Comparison of ENCODE assay signal across 25 cellular contexts in genomic region chr10:20933705-20934104, GRCh38.
"Had no signal": no experiment of that assay in that cellular context is flagged by ENCODE, and none has a peak within 500 bp of the region (broad histone marks: within the 10 kb centered on the region; RNA-seq: fewer than 3 reads in every experiment).

No MANE protein-coding gene starts in this region.

- H3K4me1 ChIP-seq: stomach, suprapubic skin, testis, thyroid gland, tibial artery, tibial nerve, transverse colon, upper lobe of left lung, upper lobe of right lung, uterus had no signal

- H3K4me3 ChIP-seq: stomach, suprapubic skin, testis, thoracic aorta, thyroid gland, tibial artery, tibial nerve, transverse colon, upper lobe of left lung, upper lobe of right lung, uterus, vagina had no signal

- H3K9me3 ChIP-seq: suprapubic skin, testis, thoracic aorta, thyroid gland, tibial artery, tibial nerve, transverse colon, upper lobe of right lung, uterus, vagina had no signal

- H3K27ac ChIP-seq: stomach, suprapubic skin, testis, thoracic aorta, thyroid gland, tibial artery, tibial nerve, transverse colon, upper lobe of left lung, upper lobe of right lung, uterus, vagina had no signal

- ATAC-seq: stimulated activated effector memory CD8-positive, alpha-beta T cell treated with anti-CD3 and anti-CD28 coated beads, Interleukin-12 subunit alpha, Interleukin-12 subunit beta, amount 100 ng/mL, for 72 hours; stimulated activated memory B cell treated with anti-CD40 and anti-IgM and Interleukin-4, amounts not matched to agents 10 μg/mL and 1 μg/mL and 100 μg/mL, for 72 hours; stimulated activated naive B cell treated with anti-CD40 and anti-IgM and Interleukin-4, amounts not matched to agents 10 μg/mL and 1 μg/mL and 100 μg/mL, for 72 hours; stimulated activated naive CD8-positive, alpha-beta T cell treated with anti-CD3 and anti-CD28 coated beads, Interleukin-15, amount 100 ng/mL, for 72 hours; stimulated activated naive CD8-positive, alpha-beta T cell treated with anti-CD3 and anti-CD28 coated beads, Interleukin-15, Interleukin-2, amounts not matched to agents 100 U/mL and 50 U/mL, for 24 hours had no signal

- H3K36me3 ChIP-seq: stomach, suprapubic skin, thoracic aorta, thyroid gland, tibial artery, tibial nerve, transverse colon, upper lobe of left lung, upper lobe of right lung, uterus, vagina had no signal

- H3K27me3 ChIP-seq: stomach, suprapubic skin, testis, thyroid gland, tibial artery, tibial nerve, transverse colon, upper lobe of left lung, upper lobe of right lung, uterus, vagina had no signal

- DNase-seq: stimulated activated CD4-positive, alpha-beta T cell treated with anti-CD3 and anti-CD28 coated beads, Interleukin-2, amount 100 ng/mL, for 48 hours; stimulated activated CD4-positive, alpha-beta T cell treated with anti-CD3 and anti-CD28 coated beads, Interleukin-4, amount 100 ng/mL, for 1 hour; stimulated activated CD4-positive, alpha-beta T cell treated with anti-CD3 and anti-CD28 coated beads, Interleukin-4, amount 100 ng/mL, for 24 hours; stimulated activated CD4-positive, alpha-beta T cell treated with anti-CD3 and anti-CD28 coated beads, Interleukin-4, amount 100 ng/mL, for 4 hours; stimulated activated CD8-positive, alpha-beta memory T cell treated with anti-CD3 and anti-CD28 coated beads, Interleukin-4, amount 100 ng/mL, for 48 hours; stimulated activated naive B cell treated with anti-CD40 and anti-IgM and Interleukin-4, amounts not matched to agents 10 μg/mL and 1 μg/mL and 100 μg/mL, for 72 hours; stimulated activated naive CD4-positive, alpha-beta T cell; stimulated activated naive CD8-positive, alpha-beta T cell treated with anti-CD3 and anti-CD28 coated beads, Interleukin-15, amount 100 ng/mL, for 72 hours; stimulated activated naive CD8-positive, alpha-beta T cell treated with anti-CD3 and anti-CD28 coated beads, Interleukin-15, Interleukin-2, amounts not matched to agents 100 U/mL and 50 U/mL, for 24 hours; stomach; substantia nigra; testis; thyroid gland; tibial artery; transverse colon; trophoblast cell; upper lobe of left lung; upper lobe of right lung; uterus had no signal
